In the genomic region with DNA sequence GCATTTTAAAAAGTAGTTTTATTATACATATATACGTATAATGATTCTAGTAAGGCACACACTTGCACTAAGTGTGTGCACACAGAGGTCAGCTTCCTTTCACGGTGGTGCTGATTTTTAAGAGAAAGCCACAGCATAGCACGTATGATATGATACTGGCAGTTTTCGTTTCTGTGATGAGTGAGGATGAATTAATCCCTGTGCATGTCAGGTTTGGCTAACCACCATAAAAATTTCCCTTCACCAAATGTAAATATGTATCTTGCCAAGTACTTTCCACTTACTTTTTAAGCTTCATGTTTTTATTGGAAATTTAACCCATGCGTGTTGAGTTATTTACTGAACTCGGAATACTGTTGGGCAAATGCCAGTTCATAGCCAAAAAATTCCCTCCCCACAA, we compare ENCODE assay signal across 19 cellular contexts.
"Had no signal": no experiment of that assay in that cellular context is flagged by ENCODE, and none has a peak within 500 bp of the region (broad histone marks: within the 10 kb centered on the region; RNA-seq: fewer than 3 reads in every experiment).

No MANE protein-coding gene starts in this region.

- H3K9me3 ChIP-seq: neutrophil, suprapubic skin had no signal

- DNase-seq: activated CD4-positive, alpha-beta T cell treated with anti-CD3 and anti-CD28 coated beads for 1 hour; activated CD4-positive, alpha-beta T cell treated with anti-CD3 and anti-CD28 coated beads, Interleukin-2, amount 50 U/mL, for 48 hours; activated naive CD4-positive, alpha-beta T cell treated with anti-CD3 and anti-CD28 coated beads for 36 hours; activated T-cell treated with anti-CD3 and anti-CD28 coated beads, Interleukin-2, amount 50 U/mL, for 48 hours; brain microvascular endothelial cell; dorsolateral prefrontal cortex; foreskin melanocyte; hippocampal formation; midbrain; naive B cell; posterior cingulate gyrus; right cardiac atrium; stimulated activated CD8-positive, alpha-beta memory T cell treated with anti-CD3 and anti-CD28 coated beads, Interleukin-4, amount 100 ng/mL, for 48 hours; stimulated activated naive CD8-positive, alpha-beta T cell treated with anti-CD3 and anti-CD28 coated beads, Interleukin-15, Interleukin-2, amounts not matched to agents 100 U/mL and 50 U/mL, for 24 hours had no signal

- H3K27me3 ChIP-seq: brain microvascular endothelial cell, dorsolateral prefrontal cortex, neutrophil, suprapubic skin had no signal

- H3K4me3 Mint-ChIP-seq: activated naive CD4-positive, alpha-beta T cell treated with anti-CD3 and anti-CD28 coated beads for 36 hours; naive B cell had no signal

- H3K4me3 ChIP-seq: dorsolateral prefrontal cortex, lung, suprapubic skin had no signal

- H3K36me3 Mint-ChIP-seq: naive B cell had no signal

- H3K36me3 ChIP-seq: brain microvascular endothelial cell, neutrophil, suprapubic skin had no signal

- ATAC-seq: esophagus mucosa; right cardiac atrium; stimulated activated naive CD8-positive, alpha-beta T cell treated with anti-CD3 and anti-CD28 coated beads, Interleukin-15, Interleukin-2, amounts not matched to agents 100 U/mL and 50 U/mL, for 24 hours had no signal

- FAIRE-seq: endometrium had no signal

- H3K27ac Mint-ChIP-seq: activated naive CD4-positive, alpha-beta T cell treated with anti-CD3 and anti-CD28 coated beads for 36 hours; naive B cell had no signal

- H3K27me3 Mint-ChIP-seq: naive B cell had no signal

- H3K9me3 Mint-ChIP-seq: activated naive CD4-positive, alpha-beta T cell treated with anti-CD3 and anti-CD28 coated beads for 36 hours; naive B cell had no signal

- H3K27ac ChIP-seq: brain microvascular endothelial cell, dorsolateral prefrontal cortex, neutrophil, suprapubic skin had no signal
